Comparison of ENCODE assay signal across 20 cellular contexts in genomic region chr7:44944821-44945220, GRCh38. TPM values are rescaled to one million over a fixed set of nuclear protein-coding genes. Genes with fewer than 3 reads are reported as not detected.
DNase-seq lines count a peak whose midpoint lies in the region; ATAC-seq and TF ChIP-seq lines count a peak whose summit lies in the region.
"Had no signal": no experiment of that assay in that cellular context is flagged by ENCODE, and none has a peak within 500 bp of the region (broad histone marks: within the 10 kb centered on the region; RNA-seq: fewer than 3 reads in every experiment).

No MANE protein-coding gene starts in this region.

- no peak overlapping the region for H4K5ac ChIP-seq in H9 (ENCODE audit: insufficient read length, low read depth, low read length)

- no peak overlapping the region for H2BK15ac ChIP-seq in H9 (ENCODE audit: low read depth, low read length)

- H3K4me1 ChIP-seq in GM23338 (ENCODE audit: insufficient read depth) (no peaks in the 10 kb centered on the region), HEK293 (ENCODE audit: control insufficient read depth, insufficient read depth, low read length) (no peaks in the 10 kb centered on the region), H9 (ENCODE audit: insufficient read depth, low read length) (no peaks in the 10 kb centered on the region)
- H3K4me1 ChIP-seq: BLaER1 had no signal

- H3K36me3 ChIP-seq in GM23338 (ENCODE audit: insufficient read depth) (no peaks in the 10 kb centered on the region), HEK293 (ENCODE audit: control insufficient read depth in 2 of 2, insufficient read depth in 1 of 2, low read length in 2 of 2) (no peaks in the 10 kb centered on the region)
- H3K36me3 ChIP-seq: BLaER1 had no signal

- H3K9me2 ChIP-seq in GM23338 (ENCODE audit: insufficient read depth) = no peaks in the 10 kb centered on the region

- H3K18ac ChIP-seq in H9 (ENCODE audit: insufficient read length, low read depth, low read length) = no peak overlapping the region

- H3K4me1 Mint-ChIP-seq in GM23338 = 0 out of 3 replicates have a peak, but pooled peaks cover 2% of the 10 kb centered on the region
- H3K4me1 Mint-ChIP-seq in osteocyte (ENCODE audit: unreplicated experiment) = no peaks in the 10 kb centered on the region
- no peaks in the 10 kb centered on the region; a peak in 1 of 4 replicates for H3K4me1 Mint-ChIP-seq in H9
- H3K4me1 Mint-ChIP-seq: CD14-positive monocyte; CD4-positive, alpha-beta memory T cell; IgD-negative memory B cell had no signal

- no peak overlapping the region for H2AK5ac ChIP-seq in H9 (ENCODE audit: insufficient read length, low read length)

- H3K4me3 ChIP-seq in GM23338 (no peak overlapping the region), HEK293 (ENCODE audit: low read depth, low read length) (no peak overlapping the region), fibroblast of mammary gland (ENCODE audit: control insufficient read depth, low read depth, low read length) (no peak overlapping the region)
- H3K4me3 ChIP-seq: BLaER1 had no signal

- H3K9ac ChIP-seq in H9 (ENCODE audit: extremely low read depth, insufficient read length, low read length) = no peak overlapping the region
- H3K9ac ChIP-seq: BLaER1 had no signal

- H4K20me1 ChIP-seq in GM23338 (replicated peaks; ENCODE audit: insufficient read depth) = no peaks in the 10 kb centered on the region
- no peaks in the 10 kb centered on the region for H4K20me1 ChIP-seq in H9 (ENCODE audit: control insufficient read depth, insufficient read depth, insufficient read length)
- H4K20me1 ChIP-seq: BLaER1 had no signal

- H3K27me3 Mint-ChIP-seq in GM23338 (ENCODE audit: insufficient read depth, low read depth, poor library complexity) (peaks cover 3% of the 10 kb centered on the region), osteocyte (ENCODE audit: unreplicated experiment) (peaks cover 61% of the 10 kb centered on the region), H9 (ENCODE audit: low read depth) (peaks cover 8% of the 10 kb centered on the region)

- no peaks in the 10 kb centered on the region for H3F3A ChIP-seq in GM23338 (replicated peaks; ENCODE audit: low read depth)

- H3K27ac Mint-ChIP-seq in GM23338 (no peak overlapping the region), osteocyte (ENCODE audit: unreplicated experiment) (no peak overlapping the region), H9 (no peak overlapping the region)
- H3K27ac Mint-ChIP-seq: CD14-positive monocyte; CD4-positive, alpha-beta memory T cell; IgD-negative memory B cell had no signal

- H3K23ac ChIP-seq in H9 (ENCODE audit: insufficient read length, low read depth, low read length) = no peak overlapping the region

- H2AFZ ChIP-seq in GM23338 = no peak overlapping the region; the same call in 1 of the 2 replicates
- H2AFZ ChIP-seq in H9 (ENCODE audit: low read length) = no peak overlapping the region

- CTCF ChIA-PET in HEK293 (lab: Yijun Ruan, JAX) = no interaction called here

- TF ChIP-seq CTCF in GM23338 (conservative IDR thresholded peaks at IDR 0.05; ENCODE audit: low read depth in 2 of 2) = no peak
- no peak for TF ChIP-seq CTCF in HEK293 (tag by site-specific recombination; IDR thresholded peaks at IDR 0.05)
- no peak for TF ChIP-seq CTCF in fibroblast of mammary gland (conservative IDR thresholded peaks at IDR 0.05; ENCODE audit: control insufficient read depth, insufficient read depth, low read depth, low read length)
- no peak for TF ChIP-seq CTCF in osteocyte (IDR thresholded peaks at IDR 0.05)
- no peak for TF ChIP-seq CTCF in H9 (conservative IDR thresholded peaks at IDR 0.05)

- no peak overlapping the region for H2BK120ac ChIP-seq in H9 (ENCODE audit: low read depth, low read length, poor library complexity, severe bottlenecking)

- no peak overlapping the region for H3K4ac ChIP-seq in H9 (ENCODE audit: low read depth, low read length)

- H3K27ac ChIP-seq in GM23338 (ENCODE audit: low read depth) (no peak overlapping the region), HEK293 (ENCODE audit: extremely low read depth, low read depth, low read length) (no peak overlapping the region), H9 (ENCODE audit: insufficient read length, low read depth, low read length) (no peak overlapping the region)
- H3K27ac ChIP-seq: BLaER1 had no signal

- no peak overlapping the region for H3K4me2 ChIP-seq in GM23338
- no peak overlapping the region for H3K4me2 ChIP-seq in H9 (ENCODE audit: insufficient read depth, insufficient read length, low read length)
- H3K4me2 ChIP-seq: BLaER1 had no signal

- H3K79me1 ChIP-seq in H9 (ENCODE audit: insufficient read depth, low read depth, low read length, poor library complexity, severe bottlenecking) = no peaks in the 10 kb centered on the region

- H3K56ac ChIP-seq in H9 (ENCODE audit: insufficient read length, low read depth, low read length) = no peak overlapping the region

- no peak overlapping the region for H3K14ac ChIP-seq in H9 (ENCODE audit: insufficient read depth, low read length)

- no peaks in the 10 kb centered on the region for H3K23me2 ChIP-seq in H9 (ENCODE audit: insufficient read length, low read depth, low read length, poor library complexity, severe bottlenecking)

- H3K36me3 Mint-ChIP-seq in GM23338 (ENCODE audit: low read depth) = no peaks in the 10 kb centered on the region
- H3K36me3 Mint-ChIP-seq in osteocyte (ENCODE audit: unreplicated experiment) = no peaks in the 10 kb centered on the region
- H3K36me3 Mint-ChIP-seq in H9 (ENCODE audit: insufficient read depth in 1 of 3, low read depth in 3 of 3) = no peaks in the 10 kb centered on the region
- H3K36me3 Mint-ChIP-seq: CD14-positive monocyte; CD4-positive, alpha-beta memory T cell had no signal

- H3K27me3 ChIP-seq in GM23338 (ENCODE audit: insufficient read depth) (no peaks in the 10 kb centered on the region), H9 (ENCODE audit: insufficient read depth, low read length) (no peaks in the 10 kb centered on the region)
- H3K27me3 ChIP-seq: BLaER1 had no signal

- no peak overlapping the region for H4K91ac ChIP-seq in H9 (ENCODE audit: insufficient read length, low read depth, low read length)

- H3T11ph ChIP-seq in H9 (ENCODE audit: low read length) = no peak overlapping the region

- no peaks in the 10 kb centered on the region for H3K9me3 Mint-ChIP-seq in GM23338
- no peaks in the 10 kb centered on the region for H3K9me3 Mint-ChIP-seq in osteocyte (ENCODE audit: unreplicated experiment)
- H3K9me3 Mint-ChIP-seq in H9 = no peaks in the 10 kb centered on the region
- H3K9me3 Mint-ChIP-seq: CD14-positive monocyte, IgD-negative memory B cell had no signal

- H2BK5ac ChIP-seq in H9 (ENCODE audit: insufficient read length, low read length) = no peak overlapping the region

- no peak for DNase-seq in GM23338 (ENCODE audit: low spot score)
- peak; percentile 7 for DNase-seq in fibroblast of mammary gland (ENCODE audit: low read depth)
- DNase-seq in osteocyte (ENCODE audit: extremely low spot score, unreplicated experiment) = peak; percentile 27
- DNase-seq in H9 = no peak
- DNase-seq in NCI-H748 treated with DMSO at 0.1 percent for 48 hours (lab: John Stamatoyannopoulos, UW) = no peak
- DNase-seq: 8988T; CD4-positive, alpha-beta memory T cell; DMS153; DMS79; GDM1; KG1 had no signal

- no CpG with 5 or more reads among the region's 7 CpGs for WGBS in H9 (ENCODE audit: extremely low coverage, insufficient read length, low lambda C conversion rate)

- H4K8ac ChIP-seq in H9 (replicated peaks; ENCODE audit: insufficient read length, low read depth, low read length) = no peak overlapping the region

- H2BK20ac ChIP-seq in H9 (ENCODE audit: low read depth, low read length, poor library complexity, severe bottlenecking) = no peak overlapping the region

- H3K9me3 ChIP-seq in HEK293 (ENCODE audit: control insufficient read depth, insufficient read depth, low read depth, low read length) (no peaks in the 10 kb centered on the region), H9 (ENCODE audit: control insufficient read depth, low read depth, low read length) (no peaks in the 10 kb centered on the region)
- H3K9me3 ChIP-seq: BLaER1 had no signal

- POLR2A ChIA-PET in HEK293 (lab: Yijun Ruan, JAX) = no interaction called here

- H3K79me2 ChIP-seq in GM23338 (replicated peaks; ENCODE audit: insufficient read depth) (no peaks in the 10 kb centered on the region), H9 (ENCODE audit: insufficient read depth, low read length) (no peaks in the 10 kb centered on the region)

- H2BK12ac ChIP-seq in H9 (ENCODE audit: insufficient read length, low read depth, low read length) = no peak overlapping the region

- ATAC-seq in GM23338 (peak; percentile 29; the same call in 1 of the 3 replicates), GM21723 (IDR thresholded peaks at IDR 0.05; ENCODE audit: unreplicated experiment) (no peak), HG03175 (IDR thresholded peaks at IDR 0.05; ENCODE audit: unreplicated experiment) (no peak)
- ATAC-seq: HepG2 had no signal

- H3K4me3 Mint-ChIP-seq in GM23338 = no peak overlapping the region
- H3K4me3 Mint-ChIP-seq in osteocyte (ENCODE audit: unreplicated experiment) = no peak overlapping the region
- no peak overlapping the region; a peak in 1 of 5 replicates for H3K4me3 Mint-ChIP-seq in H9
- H3K4me3 Mint-ChIP-seq: CD14-positive monocyte; CD4-positive, alpha-beta memory T cell; IgD-negative memory B cell had no signal

TF ChIP-seq in HEK293, 187 proteins besides CTCF, POLR2A, EP300 and RAD21 (continues in another document):
- TF ChIP-seq ZNF830 (tag by site-specific recombination; IDR thresholded peaks at IDR 0.05; ENCODE audit: low read depth) (no peak), ZNF26 (tag by site-specific recombination; IDR thresholded peaks at IDR 0.05) (no peak)

RNA-seq across cellular contexts. Expression of gene MYO1G, which starts 34.0 kb away (rescaled TPM):
- total RNA-seq in GM23338 (2014; rRNA removed; shearing (Covaris generic)) = 0.08 and 0.10 TPM in 2 replicates
- 0.11 and 0.31 TPM in 2 replicates for polyA plus RNA-seq in GM23338 (2016; fragmentation: Nextera tagmentation; extraction: Ambion mirVana)
- total RNA-seq in osteocyte (0.05 TPM in 1 of 2 replicates, not detected in the other), H9 (2021) (0.55 and 0.57 TPM in 2 replicates)
- total RNA-seq: H4 had no signal
- polyA plus RNA-seq: AG04450 had no signal

RNA-seq across cellular contexts. Expression of gene CCM2, which starts 55.2 kb away (rescaled TPM):
- 37.0 and 40.1 TPM in 2 replicates for total RNA-seq in GM23338 (2014; rRNA removed; shearing (Covaris generic))
- 24.0 and 24.9 TPM in 2 replicates for polyA plus RNA-seq in GM23338 (2016; fragmentation: Nextera tagmentation; extraction: Ambion mirVana)
- total RNA-seq in osteocyte (41.4 and 42.3 TPM in 2 replicates), H9 (2021) (30.4 and 30.5 TPM in 2 replicates)

RNA-seq across cellular contexts. Expression of gene PURB, which starts 59.5 kb away (rescaled TPM):
- total RNA-seq in GM23338 (2014; rRNA removed; shearing (Covaris generic)) = 25.9 and 27.1 TPM in 2 replicates
- 3.1 and 3.4 TPM in 2 replicates for polyA plus RNA-seq in GM23338 (2016; fragmentation: Nextera tagmentation; extraction: Ambion mirVana)
- total RNA-seq in osteocyte (20.0 and 20.7 TPM in 2 replicates), H9 (2021) (20.5 and 21.3 TPM in 2 replicates)

Comparison
In these comparisons a context has a peak if more than half of its experiments do, and no peak if none do; other contexts are left out.
1. DNase-seq: peak in fibroblast of mammary gland (single experiment) and osteocyte (single experiment); none in GM23338 (single experiment), H9 (single experiment) and NCI-H748 treated with DMSO at 0.1 percent for 48 hours (single experiment).